12 cellular contexts compared by ENCODE assay signal in genomic region chr19:41696402-41697197, GRCh38. TPM values are rescaled to one million over a fixed set of nuclear protein-coding genes. Genes with fewer than 3 reads are reported as not detected.
DNase-seq lines count a peak whose midpoint lies in the region; ATAC-seq and TF ChIP-seq lines count a peak whose summit lies in the region.
"Had no signal": no experiment of that assay in that cellular context is flagged by ENCODE, and none has a peak within 500 bp of the region (broad histone marks: within the 10 kb centered on the region; RNA-seq: fewer than 3 reads in every experiment).

No MANE protein-coding gene starts in this region.

- no peak overlapping the region for H3K27ac ChIP-seq in endodermal cell (ENCODE audit: low read depth, low read length)
- no peak overlapping the region for H3K27ac ChIP-seq in spleen
- no peak overlapping the region for H3K27ac ChIP-seq in substantia nigra (ENCODE audit: low read depth, low read length, poor library complexity, severe bottlenecking)
- H3K27ac ChIP-seq: adrenal gland had no signal

- no peak for ATAC-seq in GM18870 (IDR thresholded peaks at IDR 0.05; ENCODE audit: unreplicated experiment)
- ATAC-seq: naive thymus-derived CD4-positive, alpha-beta T cell had no signal

- 64 to 67% methylated on average over 3 to 7 of the region's 7 CpGs for WGBS in endodermal cell (ENCODE audit: insufficient coverage in 1 of 2, insufficient read length in 1 of 2), 2 experiments
- 62 to 69% (median 65%) methylated on average over 5 to 7 of the region's 7 CpGs for WGBS in spleen, 5 donors

- peaks cover 1% of the 10 kb centered on the region for H3K36me3 Mint-ChIP-seq in endodermal cell (ENCODE audit: low read depth)

- TF ChIP-seq POLR2A in NB4 (IDR thresholded peaks at IDR 0.05; ENCODE audit: extremely low read depth, insufficient read length) (no peak), spleen (IDR thresholded peaks at IDR 0.05) (no peak)

- H3K9ac ChIP-seq in endodermal cell (ENCODE audit: extremely low read depth, low read length, poor library complexity, severe bottlenecking): no peak overlapping the region

- peak; percentile 58 for DNase-seq in activated effector memory CD4-positive, alpha-beta T cell treated with anti-CD3 and anti-CD28 coated beads, Interleukin-2, amount 50 U/mL, for 16 hours
- DNase-seq in activated effector memory CD4-positive, alpha-beta T cell treated with Interleukin-2 at 50 U/mL for 16 hours: no peak
- DNase-seq in NB4 (ENCODE audit: low read depth) (peak; percentile 35), endodermal cell (peak; percentile 87), spleen (peak; percentile 39), substantia nigra (lab: John Stamatoyannopoulos, UW) (no peak), DMS153 (lab: John Stamatoyannopoulos, UW) (no peak)
- DNase-seq: NCI-H1694 treated with DMSO at 0.1 percent for 48 hours had no signal

- intact Hi-C loops in spleen (cut with DNase I; ENCODE audit: low total_unique reads): no loop called here

- H3K9me3 ChIP-seq in endodermal cell (ENCODE audit: control insufficient read depth, low read length) (no peaks in the 10 kb centered on the region), spleen (peaks cover 0 to 27% (median 22%) of the 10 kb centered on the region in 8 donors)
- H3K9me3 ChIP-seq: adrenal gland had no signal

- H3K4me3 ChIP-seq in NB4 (ENCODE audit: low read depth, low read length): no peak overlapping the region
- no peak overlapping the region for H3K4me3 ChIP-seq in endodermal cell (ENCODE audit: low read length)
- H3K4me3 ChIP-seq in spleen: no peak overlapping the region
- H3K4me3 ChIP-seq: adrenal gland had no signal

- H3K4me3 Mint-ChIP-seq in endodermal cell: no peak overlapping the region
- H3K4me3 Mint-ChIP-seq: naive thymus-derived CD4-positive, alpha-beta T cell had no signal

- H3K9me3 Mint-ChIP-seq in endodermal cell: peaks cover 81% of the 10 kb centered on the region

- H3K27me3 ChIP-seq in endodermal cell (ENCODE audit: control insufficient read depth, insufficient read depth, low read length, poor library complexity, severe bottlenecking) (no peaks in the 10 kb centered on the region), spleen (replicated peaks in 1 of 7) (peaks cover 0 to 74% (median 10%) of the 10 kb centered on the region in 7 donors)
- H3K27me3 ChIP-seq: adrenal gland had no signal

- H3K36me3 ChIP-seq in endodermal cell (ENCODE audit: control insufficient read depth, insufficient read depth, low read length) (no peaks in the 10 kb centered on the region), spleen (no peaks in the 10 kb centered on the region)
- H3K36me3 ChIP-seq: adrenal gland had no signal

- no peaks in the 10 kb centered on the region for H3K27me3 Mint-ChIP-seq in endodermal cell (ENCODE audit: insufficient read depth)

- H3K4me1 ChIP-seq in endodermal cell (ENCODE audit: control insufficient read depth, insufficient read depth, low read length) (no peaks in the 10 kb centered on the region), spleen (no peaks in the 10 kb centered on the region)
- H3K4me1 ChIP-seq: adrenal gland had no signal

- no peaks in the 10 kb centered on the region for H3K4me1 Mint-ChIP-seq in endodermal cell

- H3K27ac Mint-ChIP-seq in endodermal cell: no peak overlapping the region
- H3K27ac Mint-ChIP-seq: naive thymus-derived CD4-positive, alpha-beta T cell had no signal

- TF ChIP-seq CTCF in NB4 (IDR thresholded peaks at IDR 0.05; ENCODE audit: low read depth, low read length) (no peak), endodermal cell (conservative IDR thresholded peaks at IDR 0.05) (no peak), spleen (IDR thresholded peaks at IDR 0.05 in 8 of 11, conservative IDR thresholded peaks at IDR 0.05 in 3 of 11) (no peak)

RNA-seq across cellular contexts. Expression of gene CEACAM7, which starts 8.5 kb away (rescaled TPM):
- not detected for total RNA-seq in endodermal cell
- polyA plus RNA-seq in endodermal cell (2013, experiment 1 of 2): not detected
- polyA plus RNA-seq in endodermal cell (2013, experiment 2 of 2): not detected
- not detected for total RNA-seq in spleen
- under 1 TPM in 1 of 3 donors, not detected in 2; 0.13 TPM for polyA plus RNA-seq in spleen
- total RNA-seq: naive thymus-derived CD4-positive, alpha-beta T cell; OCI-LY7 had no signal
- polyA plus RNA-seq: naive thymus-derived CD4-positive, alpha-beta T cell had no signal

RNA-seq across cellular contexts. Expression of gene CEACAM5, which starts 11.8 kb away (rescaled TPM):
- total RNA-seq in endodermal cell (not detected), spleen (under 1 TPM in 1 of 7 donors, not detected in 6; 0.60 TPM)
- not detected for polyA plus RNA-seq in endodermal cell (2013, experiment 1 of 2)
- polyA plus RNA-seq in endodermal cell (2013, experiment 2 of 2): not detected
- polyA plus RNA-seq in spleen: under 1 TPM in 1 of 3 donors, not detected in 2; 0.61 TPM
- total RNA-seq: naive thymus-derived CD4-positive, alpha-beta T cell; OCI-LY7 had no signal
- polyA plus RNA-seq: naive thymus-derived CD4-positive, alpha-beta T cell had no signal

RNA-seq across cellular contexts. Expression of gene CEACAM6, which starts 58.7 kb away (rescaled TPM):
- total RNA-seq in endodermal cell (not detected), spleen (10 to 100 TPM in 1 of 7 donors, 1 to 10 TPM in 5, under 1 TPM in 1; 0.88 to 14.8 (median 2.4) TPM)
- not detected for polyA plus RNA-seq in endodermal cell (2013, experiment 1 of 2)
- not detected for polyA plus RNA-seq in endodermal cell (2013, experiment 2 of 2)
- under 1 TPM; 0.27 to 0.48 (median 0.45) TPM for polyA plus RNA-seq in spleen
- total RNA-seq: OCI-LY7 had no signal
- polyA plus RNA-seq: naive thymus-derived CD4-positive, alpha-beta T cell had no signal

Comparison
In these comparisons a context has a peak if more than half of its experiments do, and no peak if none do; other contexts are left out.
1. DNase-seq: peak in activated effector memory CD4-positive, alpha-beta T cell treated with anti-CD3 and anti-CD28 coated beads, Interleukin-2, amount 50 U/mL, for 16 hours (single experiment), NB4 (single experiment), endodermal cell (single experiment) and spleen (single experiment); none in activated effector memory CD4-positive, alpha-beta T cell treated with Interleukin-2 at 50 U/mL for 16 hours (single experiment), substantia nigra (0 of 49) and DMS153 (single experiment).